In the genomic region with DNA sequence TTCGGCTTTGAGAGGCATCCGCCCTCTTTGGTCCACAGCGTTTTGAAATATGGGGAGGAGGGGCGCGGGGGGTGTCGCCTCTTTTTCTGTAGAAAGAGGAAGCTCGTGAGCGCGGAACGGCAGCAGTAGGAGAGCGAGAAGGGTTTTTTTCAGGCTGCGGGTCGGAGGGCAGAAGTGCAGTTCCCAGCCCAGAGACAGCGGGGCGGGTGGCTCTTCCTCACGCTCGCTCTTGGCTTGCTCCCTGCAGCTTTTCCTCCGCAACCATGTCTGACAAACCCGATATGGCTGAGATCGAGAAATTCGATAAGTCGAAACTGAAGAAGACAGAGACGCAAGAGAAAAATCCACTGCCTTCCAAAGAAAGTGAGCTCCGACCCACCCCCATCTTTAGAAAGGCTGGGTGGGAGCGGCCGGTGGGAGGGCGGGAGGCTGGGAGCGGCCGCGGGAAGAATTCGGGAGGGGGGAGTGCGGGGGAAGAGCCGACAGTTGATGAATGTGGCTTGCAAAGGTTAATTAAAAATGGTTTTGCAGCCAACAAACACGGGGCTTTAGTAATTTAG, we compare ENCODE assay signal across 7 cellular contexts. TPM values are rescaled to one million over a fixed set of nuclear protein-coding genes. Genes with fewer than 3 reads are reported as not detected.
A peak's percentile ranks its signal among the peaks of the same experiment; 100 is the strongest.
DNase-seq lines count a peak whose midpoint lies in the region; ATAC-seq and TF ChIP-seq lines count a peak whose summit lies in the region.

No MANE protein-coding gene starts in this region.

- H3K4me3 ChIP-seq in GM12875 (ENCODE audit: low read depth, low read length) (peak overlapping the region; percentile 83), foreskin fibroblast (ENCODE audit: low read depth in 1 of 2, low read length in 2 of 2) (peak overlapping the region; percentile 75 to 92), neural progenitor cell (peak overlapping the region; percentile 97)

- H4K20me1 ChIP-seq in neural progenitor cell (ENCODE audit: low read depth) = peaks cover 26% of the 10 kb centered on the region

- no peaks in the 10 kb centered on the region for H3K27me3 ChIP-seq in neural progenitor cell

- H3K4me2 ChIP-seq in neural progenitor cell = peak overlapping the region; percentile 87

- peaks cover 43% of the 10 kb centered on the region for H3K4me1 ChIP-seq in neural progenitor cell

- peaks cover 44% of the 10 kb centered on the region for H3F3A ChIP-seq in neural progenitor cell (ENCODE audit: low read depth)

- H3K27ac Mint-ChIP-seq in activated T-helper 1 cell treated with anti-CD3 and anti-CD28 coated beads, Interleukin-12 subunit alpha, Interleukin-12 subunit beta, Interleukin-2, Interleukin-4 antibody, amounts not matched to agents 30 ng/mL and 10 ng/mL and 1 ng/mL, durations not matched to agents 14 hours and 24 hours and 36 hours = peak overlapping the region; percentile 98
- peak overlapping the region; percentile 95 for H3K27ac Mint-ChIP-seq in neural progenitor cell

- DNase-seq in NCI-H2171 (lab: John Stamatoyannopoulos, UW) (peak; percentile 1), foreskin fibroblast (peak in 1 of 2 donors; percentile 51), neural progenitor cell (ENCODE audit: low spot score) (peak; percentile 80), NCI-H524 treated with DMSO at 0.1 percent for 48 hours (lab: John Stamatoyannopoulos, UW) (no peak)
- no peak for DNase-seq in activated T-helper 1 cell treated with anti-CD3 and anti-CD28 coated beads, Interleukin-12 subunit alpha, Interleukin-12 subunit beta, Interleukin-2, Interleukin-4 antibody, amounts not matched to agents 30 ng/mL and 10 ng/mL and 1 ng/mL, durations not matched to agents 14 hours and 24 hours and 36 hours (ENCODE audit: low spot score)

- H3K36me3 ChIP-seq in neural progenitor cell = peaks cover 3% of the 10 kb centered on the region

- H3K9me3 Mint-ChIP-seq in activated T-helper 1 cell treated with anti-CD3 and anti-CD28 coated beads, Interleukin-12 subunit alpha, Interleukin-12 subunit beta, Interleukin-2, Interleukin-4 antibody, amounts not matched to agents 30 ng/mL and 10 ng/mL and 1 ng/mL, durations not matched to agents 14 hours and 24 hours and 36 hours = no peaks in the 10 kb centered on the region
- H3K9me3 Mint-ChIP-seq in neural progenitor cell = peaks cover 4% of the 10 kb centered on the region

- peak overlapping the region; percentile 96 for H3K27ac ChIP-seq in neural progenitor cell

- H3K36me3 Mint-ChIP-seq in activated T-helper 1 cell treated with anti-CD3 and anti-CD28 coated beads, Interleukin-12 subunit alpha, Interleukin-12 subunit beta, Interleukin-2, Interleukin-4 antibody, amounts not matched to agents 30 ng/mL and 10 ng/mL and 1 ng/mL, durations not matched to agents 14 hours and 24 hours and 36 hours (ENCODE audit: low read depth) = peaks cover 34% of the 10 kb centered on the region
- H3K36me3 Mint-ChIP-seq in neural progenitor cell = peaks cover 8% of the 10 kb centered on the region

- peak overlapping the region; percentile 95 for H3K9ac ChIP-seq in neural progenitor cell

- peaks cover 47% of the 10 kb centered on the region for H3K79me2 ChIP-seq in neural progenitor cell (ENCODE audit: low read depth)

- no peaks in the 10 kb centered on the region for H3K9me3 ChIP-seq in neural progenitor cell (ENCODE audit: low read depth)

- intact Hi-C loops in activated T-helper 1 cell treated with anti-CD3 and anti-CD28 coated beads, Interleukin-12 subunit alpha, Interleukin-12 subunit beta, Interleukin-2, Interleukin-4 antibody, amounts not matched to agents 30 ng/mL and 10 ng/mL and 1 ng/mL, durations not matched to agents 14 hours and 24 hours and 36 hours (cut with micrococcal nuclease) = loop anchor here (1.0 to 10.0 kb wide), 6 partner anchors 8 to 1049 kb away; partner anchors contain the start of genes GEMIN8, OFD1 and TRAPPC2

- no peak for ATAC-seq in GM18517 (IDR thresholded peaks at IDR 0.05; ENCODE audit: unreplicated experiment)

- H3K27me3 Mint-ChIP-seq in activated T-helper 1 cell treated with anti-CD3 and anti-CD28 coated beads, Interleukin-12 subunit alpha, Interleukin-12 subunit beta, Interleukin-2, Interleukin-4 antibody, amounts not matched to agents 30 ng/mL and 10 ng/mL and 1 ng/mL, durations not matched to agents 14 hours and 24 hours and 36 hours (ENCODE audit: insufficient read depth) = no peaks in the 10 kb centered on the region
- H3K27me3 Mint-ChIP-seq in neural progenitor cell (ENCODE audit: insufficient read depth, low read depth) = peaks cover 3% of the 10 kb centered on the region

- H3K4me3 Mint-ChIP-seq in activated T-helper 1 cell treated with anti-CD3 and anti-CD28 coated beads, Interleukin-12 subunit alpha, Interleukin-12 subunit beta, Interleukin-2, Interleukin-4 antibody, amounts not matched to agents 30 ng/mL and 10 ng/mL and 1 ng/mL, durations not matched to agents 14 hours and 24 hours and 36 hours = peak overlapping the region; percentile 97
- H3K4me3 Mint-ChIP-seq in neural progenitor cell = peak overlapping the region; percentile 97

- no peak for TF ChIP-seq CTCF in GM12875 (IDR thresholded peaks at IDR 0.05; ENCODE audit: borderline replicate concordance, insufficient read depth, low read depth, low read length)
- no peak for TF ChIP-seq CTCF in foreskin fibroblast (IDR thresholded peaks at IDR 0.05; ENCODE audit: low read depth, low read length)
- TF ChIP-seq CTCF in neural progenitor cell (IDR thresholded peaks at IDR 0.05) = no peak

- H3K4me1 Mint-ChIP-seq in activated T-helper 1 cell treated with anti-CD3 and anti-CD28 coated beads, Interleukin-12 subunit alpha, Interleukin-12 subunit beta, Interleukin-2, Interleukin-4 antibody, amounts not matched to agents 30 ng/mL and 10 ng/mL and 1 ng/mL, durations not matched to agents 14 hours and 24 hours and 36 hours (ENCODE audit: low read depth) = peaks cover 39% of the 10 kb centered on the region
- H3K4me1 Mint-ChIP-seq in neural progenitor cell = peaks cover 48% of the 10 kb centered on the region

- no peak overlapping the region for H2AFZ ChIP-seq in neural progenitor cell (replicated peaks)

RNA-seq across cellular contexts. Expression of gene TMSB4X, which starts 1.2 kb away (rescaled TPM):
- total RNA-seq in activated T-helper 1 cell treated with anti-CD3 and anti-CD28 coated beads, Interleukin-12 subunit alpha, Interleukin-12 subunit beta, Interleukin-2, Interleukin-4 antibody, amounts not matched to agents 30 ng/mL and 10 ng/mL and 1 ng/mL, durations not matched to agents 14 hours and 24 hours and 36 hours = 6,544 and 6,612 TPM in 2 replicates
- total RNA-seq in neural progenitor cell (ENCODE audit: low replicate concordance) = 2,407 and 3,462 TPM in 2 replicates

Comparison
In these comparisons a context has a peak if more than half of its experiments do, and no peak if none do; other contexts are left out.
1. DNase-seq: peak in NCI-H2171 (single experiment) and neural progenitor cell (single experiment); none in activated T-helper 1 cell treated with anti-CD3 and anti-CD28 coated beads, Interleukin-12 subunit alpha, Interleukin-12 subunit beta, Interleukin-2, Interleukin-4 antibody, amounts not matched to agents 30 ng/mL and 10 ng/mL and 1 ng/mL, durations not matched to agents 14 hours and 24 hours and 36 hours (single experiment) and NCI-H524 treated with DMSO at 0.1 percent for 48 hours (single experiment).
2. Peak in every context shown above with its lines, with median percentiles within 50 percentile points of each other: H3K4me3 ChIP-seq.